8 cellular contexts compared by ENCODE assay signal in the genomic region with DNA sequence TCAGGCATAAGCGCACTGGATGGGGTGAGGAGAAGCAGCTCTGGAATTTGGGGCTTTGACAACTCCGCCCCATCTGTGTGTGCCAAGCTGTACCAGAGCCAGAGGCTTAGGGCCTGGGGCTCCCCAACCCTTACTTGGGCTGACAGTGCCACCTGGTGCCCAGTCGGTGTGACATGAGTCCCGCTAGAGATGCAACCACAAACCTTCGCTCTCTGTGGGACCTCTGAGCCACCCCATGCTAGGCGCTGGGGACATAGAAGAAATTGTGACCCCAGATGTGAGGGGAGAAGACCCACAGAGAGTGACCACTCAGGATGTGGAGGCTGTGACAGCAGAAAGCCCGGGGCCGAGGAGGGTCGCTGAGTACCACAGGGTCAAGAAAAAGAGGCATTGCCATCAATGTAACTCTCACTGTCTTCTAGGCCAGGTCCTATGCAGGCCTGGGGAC. TPM values are rescaled to one million over a fixed set of nuclear protein-coding genes. Genes with fewer than 3 reads are reported as not detected.
DNase-seq lines count a peak whose midpoint lies in the region; ATAC-seq and TF ChIP-seq lines count a peak whose summit lies in the region.

No MANE protein-coding gene starts in this region.

- H3K27me3 Mint-ChIP-seq in memory B cell = peaks cover 1% of the 10 kb centered on the region

- ATAC-seq in HG03045 (IDR thresholded peaks at IDR 0.05; ENCODE audit: unreplicated experiment) (peak; percentile 59), memory B cell (ENCODE audit: low read depth) (peak; percentile 100)

- no peak overlapping the region for H3K4me3 Mint-ChIP-seq in memory B cell

- peak overlapping the region; percentile 68 for H3K27ac Mint-ChIP-seq in memory B cell

- intact Hi-C loops in dorsolateral prefrontal cortex (cut with DNase I) = loop anchor here (1.0 to 10.0 kb wide), 7 partner anchors 31 to 593 kb away; no protein-coding TSS in a partner anchor

- DNase-seq in NCI-H1417 (lab: John Stamatoyannopoulos, UW) = peak; percentile 38 to 79 (median 59)
- DNase-seq in NCI-H1417 treated with DMSO at 0.1 percent for 48 hours (lab: John Stamatoyannopoulos, UW) = no peak
- peak; percentile 67 for DNase-seq in NCI-H460 (ENCODE audit: extremely low read depth, low read depth)
- peak; percentile 78 to 79 for DNase-seq in activated CD4-positive, alpha-beta T cell treated with anti-CD3 and anti-CD28 coated beads, Interleukin-2, amount 50 U/mL, for 4 hours
- peak; percentile 77 to 90 (median 82) for DNase-seq in dorsolateral prefrontal cortex
- DNase-seq in memory B cell (ENCODE audit: low spot score in 2 of 2) = peak; percentile 73 to 81
- peak; percentile 58 for DNase-seq in stimulated activated CD8-positive, alpha-beta memory T cell treated with anti-CD3 and anti-CD28 coated beads, Interleukin-12 subunit alpha, Interleukin-12 subunit beta, amount 100 ng/mL, for 24 hours (ENCODE audit: extremely low read depth)

- H3K4me1 Mint-ChIP-seq in memory B cell = peaks cover 26% of the 10 kb centered on the region

- peaks cover 1% of the 10 kb centered on the region for H3K36me3 Mint-ChIP-seq in memory B cell

- peak; percentile 41 to 95 (median 86) for TF ChIP-seq CTCF in dorsolateral prefrontal cortex (IDR thresholded peaks at IDR 0.05 in 54 of 56, conservative IDR thresholded peaks at IDR 0.05 in 2 of 56; ENCODE audit: low read depth in 1 of 56, partially characterized antibody in 56 of 56)

- H3K27me3 ChIP-seq in dorsolateral prefrontal cortex = no peaks in the 10 kb centered on the region

- H3K9me3 Mint-ChIP-seq in memory B cell = no peaks in the 10 kb centered on the region

- H3K27ac ChIP-seq in dorsolateral prefrontal cortex = peak overlapping the region in 46 of 59 donors; percentile 2 to 87 (median 58)

- H3K4me3 ChIP-seq in dorsolateral prefrontal cortex = peak overlapping the region in 1 of 59 donors; percentile 4

RNA-seq across cellular contexts. Expression of gene FCHSD2, which starts 36.0 kb away (rescaled TPM):
- total RNA-seq in NCI-H460 (2014; rRNA removed; shearing (Covaris generic)) = 3.9 and 4.1 TPM in 2 replicates
- 3.1 and 5.2 TPM in 2 replicates for polyA plus RNA-seq in NCI-H460 (2014; cell fraction: nucleus; rRNA removed)
- 10 to 100 TPM; 35.0 to 92.4 (median 54.7) TPM for total RNA-seq in dorsolateral prefrontal cortex

RNA-seq across cellular contexts. Expression of gene P2RY2, which starts 40.0 kb away (rescaled TPM):
- total RNA-seq in NCI-H460 (2014; rRNA removed; shearing (Covaris generic)) = not detected in 2 replicates
- 0.32 and 0.35 TPM in 2 replicates for polyA plus RNA-seq in NCI-H460 (2014; cell fraction: nucleus; rRNA removed)
- total RNA-seq in dorsolateral prefrontal cortex = 1 to 10 TPM in 94 of 120 experiments, under 1 TPM in 25, not detected in 1; 0.28 to 5.8 (median 1.6) TPM
